Comparison of ENCODE assay signal across 2 cellular contexts in genomic region chr16:21626659-21627277, GRCh38.
A peak's percentile ranks its signal among the peaks of the same experiment; 100 is the strongest.
TF ChIP-seq lines count a peak whose summit lies in the region.

No MANE protein-coding gene starts in this region.

TF ChIP-seq in SK-N-SH, 30 proteins besides CTCF, POLR2A, EP300 and RAD21 (continued from another document and continues in another):
- TF ChIP-seq PBX3 (IDR thresholded peaks at IDR 0.05) (peak; percentile 94), GABPA (IDR thresholded peaks at IDR 0.05; ENCODE audit: low read depth) (0 out of 2 replicates have a peak, but pooled peaks have one; percentile 11), YY1 (IDR thresholded peaks at IDR 0.05; ENCODE audit: low read depth) (no peak), NFIC (IDR thresholded peaks at IDR 0.05; ENCODE audit: borderline replicate concordance) (peak; percentile 22; the same call in 1 of the 2 replicates), EZH2phosphoT487 (IDR thresholded peaks at IDR 0.05; ENCODE audit: borderline replicate concordance, low read depth) (no peak), MEF2A (IDR thresholded peaks at IDR 0.05; ENCODE audit: borderline replicate concordance, low read depth) (no peak), ELF1 (IDR thresholded peaks at IDR 0.05) (no peak), POLR2AphosphoS5 (IDR thresholded peaks at IDR 0.05; ENCODE audit: low read depth, low read length) (peak; percentile 89), USF1 (IDR thresholded peaks at IDR 0.05; ENCODE audit: borderline replicate concordance, low read depth) (peak; percentile 63; the same call in 1 of the 2 replicates), TAF1 (IDR thresholded peaks at IDR 0.05; ENCODE audit: borderline replicate concordance, low read depth, low read length) (peak; percentile 16; the same call in 1 of the 2 replicates), RFX5 (IDR thresholded peaks at IDR 0.05; ENCODE audit: low read length) (no peak), FOSL2 (IDR thresholded peaks at IDR 0.05; ENCODE audit: borderline replicate concordance, low read depth) (peak; percentile 87), REST (IDR thresholded peaks at IDR 0.05; ENCODE audit: low read depth, low read length) (peak; percentile 58), MAX (IDR thresholded peaks at IDR 0.05; ENCODE audit: low read depth) (peak; percentile 64; the same call in 1 of the 2 replicates), SIN3A (IDR thresholded peaks at IDR 0.05; ENCODE audit: borderline replicate concordance, low read depth, low read length) (peak; percentile 90), FOXJ3 (CRISPR knock-in tag; IDR thresholded peaks at IDR 0.05) (0 out of 2 replicates have a peak, but pooled peaks have one; percentile 16), USF2 (IDR thresholded peaks at IDR 0.05; ENCODE audit: borderline replicate concordance, low read depth, low read length) (no peak), CHD2 (IDR thresholded peaks at IDR 0.05; ENCODE audit: low read length, partially characterized antibody) (peak; percentile 52), JUND (IDR thresholded peaks at IDR 0.05) (peak; percentile 73), NRF1 (IDR thresholded peaks at IDR 0.05; ENCODE audit: low read depth, low read length) (no peak), IRF3 (IDR thresholded peaks at IDR 0.05; ENCODE audit: low read depth, low read length) (no peak), FOXM1 (IDR thresholded peaks at IDR 0.05; ENCODE audit: low read depth) (no peak), SMC3 (IDR thresholded peaks at IDR 0.05; ENCODE audit: low read depth, low read length) (no peak), TEAD4 (IDR thresholded peaks at IDR 0.05; ENCODE audit: borderline replicate concordance, insufficient read depth) (peak; percentile 50; the same call in 1 of the 2 replicates), RXRA (IDR thresholded peaks at IDR 0.05; ENCODE audit: borderline replicate concordance, low read depth) (peak; percentile 66; the same call in 1 of the 2 replicates), RCOR1 (IDR thresholded peaks at IDR 0.05; ENCODE audit: low read length) (peak; percentile 71; the same call in 1 of the 2 replicates)

TF ChIP-seq in GM23338, 12 proteins besides CTCF, POLR2A, EP300 and RAD21:
- TF ChIP-seq ZNF462 (CRISPR knock-in tag; IDR thresholded peaks at IDR 0.05) (no peak), REST (IDR thresholded peaks at IDR 0.05; ENCODE audit: unreplicated experiment) (no peak), STAT1 (IDR thresholded peaks at IDR 0.05; ENCODE audit: unreplicated experiment) (no peak), POLR2AphosphoS5 (IDR thresholded peaks at IDR 0.05; ENCODE audit: low read depth) (no peak), JUNB (IDR thresholded peaks at IDR 0.05; ENCODE audit: unreplicated experiment) (no peak), ETS1 (IDR thresholded peaks at IDR 0.05) (no peak), EZH2phosphoT487 (IDR thresholded peaks at IDR 0.05; ENCODE audit: unreplicated experiment) (no peak), ZNF114 (CRISPR knock-in tag; IDR thresholded peaks at IDR 0.05) (no peak), NANOG (IDR thresholded peaks at IDR 0.05; ENCODE audit: borderline replicate concordance) (no peak)
